ENCODE assay signal across 10 cellular contexts in genomic region chr12:47078086-47078395, GRCh38. TPM values are rescaled to one million over a fixed set of nuclear protein-coding genes. Genes with fewer than 3 reads are reported as not detected.
DNase-seq lines count a peak whose midpoint lies in the region; ATAC-seq and TF ChIP-seq lines count a peak whose summit lies in the region.
"Had no signal": no experiment of that assay in that cellular context is flagged by ENCODE, and none has a peak within 500 bp of the region (broad histone marks: within the 10 kb centered on the region; RNA-seq: fewer than 3 reads in every experiment).

No MANE protein-coding gene starts in this region.

- H3K27me3 ChIP-seq in SK-N-SH (ENCODE audit: insufficient read depth) (peaks cover 18% of the 10 kb centered on the region), hepatocyte (no peaks in the 10 kb centered on the region), spleen (replicated peaks in 1 of 7) (no peaks in the 10 kb centered on the region)
- H3K27me3 ChIP-seq: thyroid gland had no signal

- no peak for TF ChIP-seq RAD21 in SK-N-SH (IDR thresholded peaks at IDR 0.05; ENCODE audit: low read length)

- H3K27me3 Mint-ChIP-seq in activated CD4-positive, alpha-beta memory T cell treated with anti-CD3 and anti-CD28 coated beads, Interleukin-2, amount 10 ng/mL, durations not matched to agents 7 days and 5 days = no peaks in the 10 kb centered on the region

- H3K36me3 ChIP-seq in SK-N-SH (replicated peaks in 1 of 2; ENCODE audit: control insufficient read depth in 1 of 2, insufficient read depth in 2 of 2, low read length in 1 of 2) = no peaks in the 10 kb centered on the region
- H3K36me3 ChIP-seq in hepatocyte (replicated peaks; ENCODE audit: insufficient read depth, low read depth) = no peaks in the 10 kb centered on the region
- H3K36me3 ChIP-seq in spleen = no peaks in the 10 kb centered on the region
- H3K36me3 ChIP-seq: thyroid gland had no signal

- H3K4me3 ChIP-seq in SK-N-SH (ENCODE audit: low read depth in 2 of 2, low read length in 1 of 2) (peak overlapping the region in 1 of 2 experiments; percentile 66; a peak in 1 of 4 replicates), hepatocyte (peak overlapping the region; percentile 74), spleen (peak overlapping the region in 6 of 8 donors; percentile 63 to 95 (median 79))

- H3F3A ChIP-seq in SK-N-SH (replicated peaks; ENCODE audit: insufficient read depth) = peaks cover 22% of the 10 kb centered on the region

- WGBS in SK-N-SH (ENCODE audit: low lambda C conversion rate) = 68% methylated on average over 8 of the region's 8 CpGs
- 79% methylated on average over 8 of the region's 8 CpGs for WGBS in hepatocyte (ENCODE audit: low lambda C conversion rate, missing lambda C conversion rate)
- WGBS in spleen, 5 donors = 87 to 94% (median 93%) methylated on average over 8 of the region's 8 CpGs

- H3K36me3 Mint-ChIP-seq in activated CD4-positive, alpha-beta memory T cell treated with anti-CD3 and anti-CD28 coated beads, Interleukin-2, amount 10 ng/mL, durations not matched to agents 7 days and 5 days (ENCODE audit: low read depth) = peaks cover 9% of the 10 kb centered on the region

- H3K4me1 Mint-ChIP-seq in activated CD4-positive, alpha-beta memory T cell treated with anti-CD3 and anti-CD28 coated beads, Interleukin-2, amount 10 ng/mL, durations not matched to agents 7 days and 5 days = peaks cover 53% of the 10 kb centered on the region

- H3K4me1 ChIP-seq in SK-N-SH (ENCODE audit: control insufficient read depth in 1 of 2, insufficient read depth in 2 of 2, low read depth in 1 of 2, low read length in 1 of 2) (peaks cover 0 to 8% of the 10 kb centered on the region in 2 experiments; a peak in 2 of 4 replicates), hepatocyte (ENCODE audit: insufficient read depth) (peaks cover 20% of the 10 kb centered on the region), spleen (peaks cover 22 to 57% (median 48%) of the 10 kb centered on the region in 6 donors)

- no peak overlapping the region for H3K27ac ChIP-seq in SK-N-SH (ENCODE audit: low read depth in 2 of 2, low read length in 1 of 2)
- no peak overlapping the region for H3K27ac ChIP-seq in hepatocyte
- H3K27ac ChIP-seq in spleen = peak overlapping the region in 2 of 8 donors; percentile 94 to 96
- H3K27ac ChIP-seq: thyroid gland had no signal

- H3K9me2 ChIP-seq in SK-N-SH (no peaks in the 10 kb centered on the region), hepatocyte (replicated peaks; ENCODE audit: insufficient read depth) (no peaks in the 10 kb centered on the region)

- no peak for TF ChIP-seq POLR2A in spleen (IDR thresholded peaks at IDR 0.05)

- POLR2A ChIA-PET in SK-N-SH (lab: Yijun Ruan, JAX) = no interaction called here
- POLR2A ChIA-PET in activated CD4-positive, alpha-beta memory T cell treated with anti-CD3 and anti-CD28 coated beads, Interleukin-2, amount 10 ng/mL, durations not matched to agents 7 days and 5 days (lab: Charles Lee) = interaction anchor here (1.2 to 6.1 kb wide), 10 partner anchors 10 to 320 kb away, joined by 4 to 77 read pairs (median 18); no protein-coding TSS in a partner anchor

- no peaks in the 10 kb centered on the region for H3K9me3 Mint-ChIP-seq in activated CD4-positive, alpha-beta memory T cell treated with anti-CD3 and anti-CD28 coated beads, Interleukin-2, amount 10 ng/mL, durations not matched to agents 7 days and 5 days

- peak overlapping the region; percentile 58; the same call in 1 of the 2 replicates for H3K9ac ChIP-seq in SK-N-SH

- DNase-seq in SK-N-SH = no peak
- DNase-seq in activated CD4-positive, alpha-beta memory T cell treated with anti-CD3 and anti-CD28 coated beads, Interleukin-2, amount 10 ng/mL, durations not matched to agents 7 days and 5 days = no peak
- no peak for DNase-seq in hepatocyte (ENCODE audit: low spot score)
- no peak for DNase-seq in spleen
- no peak for DNase-seq in hepatic stellate cell (ENCODE audit: low spot score)
- DNase-seq in AG20443 (ENCODE audit: low spot score) = no peak
- DNase-seq: NCI-H226 had no signal

- H2AFZ ChIP-seq in SK-N-SH (ENCODE audit: low read depth) = no peak overlapping the region
- H2AFZ ChIP-seq in hepatocyte = no peak overlapping the region

- H3K27ac Mint-ChIP-seq in activated CD4-positive, alpha-beta memory T cell treated with anti-CD3 and anti-CD28 coated beads, Interleukin-2, amount 10 ng/mL, durations not matched to agents 7 days and 5 days = no peak overlapping the region

- CTCF ChIA-PET in SK-N-SH (lab: Yijun Ruan, JAX) = no interaction called here
- CTCF ChIA-PET in activated CD4-positive, alpha-beta memory T cell treated with anti-CD3 and anti-CD28 coated beads, Interleukin-2, amount 10 ng/mL, durations not matched to agents 7 days and 5 days (lab: Charles Lee) = interaction anchor here (1.1 to 6.1 kb wide), 7 partner anchors 7 to 330 kb away, joined by 4 to 38 read pairs (median 15); no protein-coding TSS in a partner anchor

- TF ChIP-seq EP300 in SK-N-SH (IDR thresholded peaks at IDR 0.05; ENCODE audit: borderline replicate concordance in 1 of 2, low read depth in 1 of 2, low read length in 1 of 2) = no peak

- TF ChIP-seq CTCF in SK-N-SH (IDR thresholded peaks at IDR 0.05) (no peak), hepatocyte (IDR thresholded peaks at IDR 0.05; ENCODE audit: poor library complexity) (no peak), spleen (IDR thresholded peaks at IDR 0.05 in 8 of 11, conservative IDR thresholded peaks at IDR 0.05 in 3 of 11) (no peak)

- H4K20me1 ChIP-seq in SK-N-SH (ENCODE audit: insufficient read depth) (no peaks in the 10 kb centered on the region), hepatocyte (ENCODE audit: insufficient read depth, poor library complexity, severe bottlenecking) (no peaks in the 10 kb centered on the region)

- peak overlapping the region; percentile 39 for H3K4me3 Mint-ChIP-seq in activated CD4-positive, alpha-beta memory T cell treated with anti-CD3 and anti-CD28 coated beads, Interleukin-2, amount 10 ng/mL, durations not matched to agents 7 days and 5 days

- intact Hi-C loops in spleen (cut with DNase I; ENCODE audit: low total_unique reads) = no loop called here

- H3K4me2 ChIP-seq in SK-N-SH (peak overlapping the region; percentile 88; the same call in 1 of the 2 replicates), hepatocyte (peak overlapping the region; percentile 95)

- H3K79me2 ChIP-seq in SK-N-SH (ENCODE audit: insufficient read depth) (peaks cover 10% of the 10 kb centered on the region; the same call in 1 of the 2 replicates), hepatocyte (peaks cover 35% of the 10 kb centered on the region)

- no peak for ATAC-seq in SK-N-SH treated with all-trans-retinoic acid at 6 μM for 48 hours
- no peak for ATAC-seq in GM18861 (IDR thresholded peaks at IDR 0.05; ENCODE audit: unreplicated experiment)

- H3K9me3 ChIP-seq in SK-N-SH (no peaks in the 10 kb centered on the region), hepatocyte (ENCODE audit: low read depth) (no peaks in the 10 kb centered on the region), spleen (no peaks in the 10 kb centered on the region)
- H3K9me3 ChIP-seq: thyroid gland had no signal

TF ChIP-seq in SK-N-SH, 30 proteins besides CTCF, POLR2A, EP300 and RAD21:
- no peak for TF ChIP-seq CHD2 (IDR thresholded peaks at IDR 0.05; ENCODE audit: low read length, partially characterized antibody)
- no peak for TF ChIP-seq GABPA (IDR thresholded peaks at IDR 0.05; ENCODE audit: low read depth)
- TF ChIP-seq TCF12 (IDR thresholded peaks at IDR 0.05) = no peak
- TF ChIP-seq FOSL2 (IDR thresholded peaks at IDR 0.05; ENCODE audit: borderline replicate concordance, low read depth) = no peak
- TF ChIP-seq, protein P1, sequence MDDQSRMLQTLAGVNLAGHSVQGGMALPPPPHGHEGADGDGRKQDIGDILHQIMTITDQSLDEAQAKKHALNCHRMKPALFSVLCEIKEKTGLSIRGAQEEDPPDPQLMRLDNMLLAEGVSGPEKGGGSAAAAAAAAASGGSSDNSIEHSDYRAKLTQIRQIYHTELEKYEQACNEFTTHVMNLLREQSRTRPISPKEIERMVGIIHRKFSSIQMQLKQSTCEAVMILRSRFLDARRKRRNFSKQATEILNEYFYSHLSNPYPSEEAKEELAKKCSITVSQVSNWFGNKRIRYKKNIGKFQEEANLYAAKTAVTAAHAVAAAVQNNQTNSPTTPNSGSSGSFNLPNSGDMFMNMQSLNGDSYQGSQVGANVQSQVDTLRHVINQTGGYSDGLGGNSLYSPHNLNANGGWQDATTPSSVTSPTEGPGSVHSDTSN (IDR thresholded peaks at IDR 0.05) = no peak
TF ChIP-seq in SK-N-SH: peak in this region for 0.

TF ChIP-seq in SK-N-SH treated with all-trans-retinoic acid at 6 μM for 48 hours, 23 proteins besides CTCF, POLR2A, EP300 and RAD21 (continues in another document):
- no peak for TF ChIP-seq RARB (CRISPR knock-in tag; IDR thresholded peaks at IDR 0.05)
- no peak for TF ChIP-seq CSRNP3 (CRISPR knock-in tag; IDR thresholded peaks at IDR 0.05)
- no peak for TF ChIP-seq GLIS3 (CRISPR knock-in tag; IDR thresholded peaks at IDR 0.05)

RNA-seq across cellular contexts. Expression of gene PCED1B, which starts 1.4 kb away (rescaled TPM):
- 0.08 and 0.21 TPM in 2 replicates for polyA plus RNA-seq in SK-N-SH (2012; rRNA removed)
- 0.07 and 0.10 TPM in 2 replicates for polyA plus RNA-seq in SK-N-SH (2012; cell fraction: cytosol; rRNA removed)
- polyA plus RNA-seq in SK-N-SH (2012; cell fraction: nucleus; rRNA removed) = 0.33 and 0.40 TPM in 2 replicates
- 10 to 100 TPM; 57.1 to 62.2 TPM for total RNA-seq in activated CD4-positive, alpha-beta memory T cell treated with anti-CD3 and anti-CD28 coated beads, Interleukin-2, amount 10 ng/mL, durations not matched to agents 7 days and 5 days
- total RNA-seq in hepatocyte = 3.6 and 5.9 TPM in 2 replicates
- polyA plus RNA-seq in hepatocyte = 6.4 and 6.6 TPM in 2 replicates
- total RNA-seq in spleen = 10 to 100 TPM; 18.7 to 34.5 (median 27.9) TPM
- 10 to 100 TPM; 15.3 to 26.8 (median 22.1) TPM for polyA plus RNA-seq in spleen

RNA-seq across cellular contexts. Expression of gene AMIGO2, which starts 1.7 kb away (rescaled TPM):
- polyA plus RNA-seq in SK-N-SH (2012; rRNA removed) (1.2 and 1.3 TPM in 2 replicates), hepatocyte (57.3 and 65.6 TPM in 2 replicates), spleen (10 to 100 TPM in 2 of 3 donors, 1 to 10 TPM in 1; 6.7 to 10.9 (median 10.8) TPM)
- polyA plus RNA-seq in SK-N-SH (2012; cell fraction: cytosol; rRNA removed) = 1.1 and 1.2 TPM in 2 replicates
- 1.1 and 2.6 TPM in 2 replicates for polyA plus RNA-seq in SK-N-SH (2012; cell fraction: nucleus; rRNA removed)
- 1 to 10 TPM; 6.6 to 7.1 TPM for total RNA-seq in activated CD4-positive, alpha-beta memory T cell treated with anti-CD3 and anti-CD28 coated beads, Interleukin-2, amount 10 ng/mL, durations not matched to agents 7 days and 5 days
- total RNA-seq in hepatocyte (57.2 and 57.8 TPM in 2 replicates), spleen (10 to 100 TPM; 13.5 to 27.1 (median 22.7) TPM)
